ENCODE assay signal across 32 cellular contexts in the genomic region with DNA sequence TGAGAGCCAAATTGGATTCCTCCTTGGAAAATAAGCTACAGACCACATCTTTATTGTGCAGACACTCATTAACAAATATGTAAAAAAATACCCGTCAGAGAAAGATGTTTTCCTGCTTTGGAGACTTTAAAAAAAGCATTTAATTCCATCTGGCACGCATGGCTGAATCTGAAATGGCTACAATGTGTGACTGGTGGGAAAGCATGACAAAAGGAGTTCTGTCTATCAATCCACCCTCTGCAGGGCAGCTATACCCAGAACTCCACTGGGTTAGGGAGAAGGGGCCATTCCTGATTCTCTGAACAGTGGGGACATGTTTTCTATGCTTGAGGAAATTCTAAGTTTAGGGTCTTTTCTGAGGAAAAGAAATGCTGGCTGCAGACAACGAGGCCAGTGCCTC.
"Had no signal": no experiment of that assay in that cellular context is flagged by ENCODE, and none has a peak within 500 bp of the region (broad histone marks: within the 10 kb centered on the region; RNA-seq: fewer than 3 reads in every experiment).

No MANE protein-coding gene starts in this region.

- H3K36me3 Mint-ChIP-seq: activated CD4-positive, alpha-beta memory T cell treated with anti-CD3 and anti-CD28 coated beads for 36 hours; activated CD8-positive, alpha-beta memory T cell treated with anti-CD3 and anti-CD28 coated beads, Interleukin-2, amount 10 ng/mL, durations not matched to agents 7 days and 5 days; activated naive CD4-positive, alpha-beta T cell treated with anti-CD3 and anti-CD28 coated beads, Interleukin-2, amount 50 U/mL, for 24 hours; activated naive CD8-positive, alpha-beta T cell treated with anti-CD3 and anti-CD28 coated beads for 36 hours had no signal

- DNase-seq: activated CD4-positive, alpha-beta memory T cell treated with anti-CD3 and anti-CD28 coated beads for 36 hours; activated CD4-positive, alpha-beta T cell treated with anti-CD3 and anti-CD28 coated beads for 36 hours; activated CD4-positive, alpha-beta T cell treated with anti-CD3 and anti-CD28 coated beads, Interleukin-2, amount 10 ng/mL, durations not matched to agents 24 days and 14 days; activated CD4-positive, CD25-positive, alpha-beta regulatory T cell; activated CD4-positive, CD25-positive, alpha-beta regulatory T cell treated with anti-CD3 and anti-CD28 coated beads, Interleukin-2, amount 50 U/mL, for 72 hours; activated CD8-positive, alpha-beta memory T cell treated with anti-CD3 and anti-CD28 coated beads, Interleukin-2, amount 10 ng/mL, durations not matched to agents 7 days and 5 days; activated CD8-positive, alpha-beta memory T cell treated with anti-CD3 and anti-CD28 coated beads, Interleukin-2, amount 50 U/mL, for 4 hours; activated CD8-positive, alpha-beta T cell treated with anti-CD3 and anti-CD28 coated beads, Interleukin-2, amount 10 ng/mL, durations not matched to agents 7 days and 5 days; activated effector memory CD4-positive, alpha-beta T cell treated with anti-CD3 and anti-CD28 coated beads, Interleukin-2, amount 50 U/mL, for 16 hours; activated naive CD4-positive, alpha-beta T cell treated with anti-CD3 and anti-CD28 coated beads for 36 hours; activated naive CD8-positive, alpha-beta T cell treated with anti-CD3 and anti-CD28 coated beads for 36 hours; activated naive CD8-positive, alpha-beta T cell treated with anti-CD3 and anti-CD28 coated beads, Interleukin-2, amount 50 U/mL, for 24 hours; activated T-cell treated with anti-CD3 and anti-CD28 coated beads, Interleukin-2, amount 50 U/mL, for 1 hour; activated T-cell treated with anti-CD3 and anti-CD28 coated beads, Interleukin-2, amount 50 U/mL, for 48 hours; adrenal gland; amygdala; aorta; body of pancreas; central memory CD4-positive, alpha-beta T cell; cerebellar nuclear complex; colonic mucosa; dorsolateral prefrontal cortex; effector memory CD4-positive, alpha-beta T cell; endodermal cell; foreskin keratinocyte; gastrocnemius medialis; T-helper 2 cell had no signal

- H3K4me1 Mint-ChIP-seq: activated CD4-positive, alpha-beta T cell treated with anti-CD3 and anti-CD28 coated beads for 36 hours; activated CD4-positive, alpha-beta T cell treated with anti-CD3 and anti-CD28 coated beads, Interleukin-2, amount 10 ng/mL, durations not matched to agents 24 days and 14 days; activated CD8-positive, alpha-beta memory T cell treated with anti-CD3 and anti-CD28 coated beads, Interleukin-2, amount 10 ng/mL, durations not matched to agents 7 days and 5 days; activated naive CD4-positive, alpha-beta T cell treated with anti-CD3 and anti-CD28 coated beads, Interleukin-2, amount 50 U/mL, for 24 hours; activated naive CD8-positive, alpha-beta T cell treated with anti-CD3 and anti-CD28 coated beads for 36 hours; activated naive CD8-positive, alpha-beta T cell treated with anti-CD3 and anti-CD28 coated beads, Interleukin-2, amount 50 U/mL, for 24 hours had no signal

- H3K4me3 Mint-ChIP-seq: activated CD4-positive, alpha-beta memory T cell treated with anti-CD3 and anti-CD28 coated beads for 36 hours; activated CD4-positive, alpha-beta T cell treated with anti-CD3 and anti-CD28 coated beads for 36 hours; activated CD4-positive, alpha-beta T cell treated with anti-CD3 and anti-CD28 coated beads, Interleukin-2, amount 10 ng/mL, durations not matched to agents 24 days and 14 days; activated CD8-positive, alpha-beta memory T cell treated with anti-CD3 and anti-CD28 coated beads, Interleukin-2, amount 10 ng/mL, durations not matched to agents 7 days and 5 days; activated CD8-positive, alpha-beta T cell treated with anti-CD3 and anti-CD28 coated beads, Interleukin-2, amount 10 ng/mL, durations not matched to agents 7 days and 5 days; activated naive CD4-positive, alpha-beta T cell treated with anti-CD3 and anti-CD28 coated beads for 36 hours; activated naive CD4-positive, alpha-beta T cell treated with anti-CD3 and anti-CD28 coated beads, Interleukin-2, amount 50 U/mL, for 24 hours; activated naive CD8-positive, alpha-beta T cell treated with anti-CD3 and anti-CD28 coated beads for 36 hours; activated naive CD8-positive, alpha-beta T cell treated with anti-CD3 and anti-CD28 coated beads, Interleukin-2, amount 50 U/mL, for 24 hours; activated T-helper 1 cell treated with anti-CD3 and anti-CD28 coated beads, Interleukin-12 subunit alpha, Interleukin-12 subunit beta, Interleukin-2, Interleukin-4 antibody, amounts not matched to agents 30 ng/mL and 10 ng/mL and 1 ng/mL, durations not matched to agents 14 hours and 24 hours and 36 hours; endodermal cell had no signal

- H3K9me3 ChIP-seq: adrenal gland, body of pancreas, colonic mucosa, gastrocnemius medialis had no signal

- H3K27ac ChIP-seq: adrenal gland, body of pancreas, cardiac muscle cell, colonic mucosa, dorsolateral prefrontal cortex, foreskin keratinocyte, gastrocnemius medialis had no signal

- ATAC-seq: activated CD4-positive, alpha-beta T cell treated with anti-CD3 and anti-CD28 coated beads for 36 hours; activated CD8-positive, alpha-beta memory T cell treated with anti-CD3 and anti-CD28 coated beads, Interleukin-2, amount 10 ng/mL, durations not matched to agents 7 days and 5 days; activated CD8-positive, alpha-beta T cell treated with anti-CD3 and anti-CD28 coated beads, Interleukin-2, amount 10 ng/mL, durations not matched to agents 7 days and 5 days; activated naive CD8-positive, alpha-beta T cell treated with anti-CD3 and anti-CD28 coated beads, Interleukin-2, amount 50 U/mL, for 24 hours; body of pancreas; esophagus mucosa; foreskin keratinocyte; gastrocnemius medialis had no signal

- H3K4me3 ChIP-seq: adrenal gland, body of pancreas, cardiac muscle cell, colonic mucosa, dorsolateral prefrontal cortex, gastrocnemius medialis had no signal

- H3K9me3 Mint-ChIP-seq: activated CD4-positive, alpha-beta memory T cell treated with anti-CD3 and anti-CD28 coated beads for 36 hours; activated CD4-positive, alpha-beta T cell treated with anti-CD3 and anti-CD28 coated beads, Interleukin-2, amount 10 ng/mL, durations not matched to agents 24 days and 14 days; activated naive CD4-positive, alpha-beta T cell treated with anti-CD3 and anti-CD28 coated beads for 36 hours; activated naive CD4-positive, alpha-beta T cell treated with anti-CD3 and anti-CD28 coated beads, Interleukin-2, amount 50 U/mL, for 24 hours; activated naive CD8-positive, alpha-beta T cell treated with anti-CD3 and anti-CD28 coated beads, Interleukin-2, amount 50 U/mL, for 24 hours; activated T-helper 1 cell treated with anti-CD3 and anti-CD28 coated beads, Interleukin-12 subunit alpha, Interleukin-12 subunit beta, Interleukin-2, Interleukin-4 antibody, amounts not matched to agents 30 ng/mL and 10 ng/mL and 1 ng/mL, durations not matched to agents 14 hours and 24 hours and 36 hours; activated T-helper 2 cell treated with anti-CD3 and anti-CD28 coated beads, Interferon-gamma antibody, Interleukin-2, Interleukin-4, amounts not matched to agents 10 μg/mL and 5 μg/mL and 100 μg/mL, durations not matched to agents 14 hours and 24 hours and 36 hours had no signal

- H3K4me1 ChIP-seq: adrenal gland, body of pancreas, colonic mucosa, foreskin keratinocyte, gastrocnemius medialis had no signal

- H3K27me3 ChIP-seq: adrenal gland, body of pancreas, cardiac muscle cell, colonic mucosa, gastrocnemius medialis had no signal

- H3K27ac Mint-ChIP-seq: activated CD4-positive, alpha-beta memory T cell treated with anti-CD3 and anti-CD28 coated beads for 36 hours; activated CD4-positive, alpha-beta T cell treated with anti-CD3 and anti-CD28 coated beads for 36 hours; activated CD4-positive, alpha-beta T cell treated with anti-CD3 and anti-CD28 coated beads, Interleukin-2, amount 10 ng/mL, durations not matched to agents 24 days and 14 days; activated CD8-positive, alpha-beta memory T cell treated with anti-CD3 and anti-CD28 coated beads, Interleukin-2, amount 10 ng/mL, durations not matched to agents 7 days and 5 days; activated CD8-positive, alpha-beta T cell treated with anti-CD3 and anti-CD28 coated beads, Interleukin-2, amount 10 ng/mL, durations not matched to agents 7 days and 5 days; activated naive CD4-positive, alpha-beta T cell treated with anti-CD3 and anti-CD28 coated beads for 36 hours; activated naive CD4-positive, alpha-beta T cell treated with anti-CD3 and anti-CD28 coated beads, Interleukin-2, amount 50 U/mL, for 24 hours; activated naive CD8-positive, alpha-beta T cell treated with anti-CD3 and anti-CD28 coated beads for 36 hours; activated naive CD8-positive, alpha-beta T cell treated with anti-CD3 and anti-CD28 coated beads, Interleukin-2, amount 50 U/mL, for 24 hours; activated T-helper 1 cell treated with anti-CD3 and anti-CD28 coated beads, Interleukin-12 subunit alpha, Interleukin-12 subunit beta, Interleukin-2, Interleukin-4 antibody, amounts not matched to agents 30 ng/mL and 10 ng/mL and 1 ng/mL, durations not matched to agents 14 hours and 24 hours and 36 hours; activated T-helper 2 cell treated with anti-CD3 and anti-CD28 coated beads, Interferon-gamma antibody, Interleukin-2, Interleukin-4, amounts not matched to agents 10 μg/mL and 5 μg/mL and 100 μg/mL, durations not matched to agents 14 hours and 24 hours and 36 hours; endodermal cell had no signal

- H3K36me3 ChIP-seq: adrenal gland, cardiac muscle cell, colonic mucosa, gastrocnemius medialis had no signal
